ENCODE assay signal across 1 cellular context in genomic region chr6:139545474-139546116, GRCh38.
TF ChIP-seq lines count a peak whose summit lies in the region.

No MANE protein-coding gene starts in this region.

TF ChIP-seq in K562, 482 proteins besides CTCF, POLR2A, EP300 and RAD21 (continued from another document):
- TF ChIP-seq TRIM28 (IDR thresholded peaks at IDR 0.05) (0 out of 2 replicates have a peak, but pooled peaks have one; percentile 31), DPF2 (IDR thresholded peaks at IDR 0.05) (peak; percentile 76; the same call in 1 of the 2 replicates), ZNF277 (CRISPR knock-in tag; IDR thresholded peaks at IDR 0.05; ENCODE audit: borderline replicate concordance) (no peak), FOXK2 (conservative IDR thresholded peaks at IDR 0.05 in 1 of 2, IDR thresholded peaks at IDR 0.05 in 1 of 2; ENCODE audit: low read depth in 2 of 2) (peak in 1 of 2 experiments; percentile 45; a peak in 2 of 4 replicates), ZNF583 (CRISPR knock-in tag; IDR thresholded peaks at IDR 0.05) (no peak), CREBBP (IDR thresholded peaks at IDR 0.05; ENCODE audit: low read depth, low read length) (no peak), MECOM (CRISPR knock-in tag; IDR thresholded peaks at IDR 0.05) (0 out of 2 replicates have a peak, but pooled peaks have one; percentile 19), TOE1 (IDR thresholded peaks at IDR 0.05; ENCODE audit: borderline replicate concordance) (0 out of 2 replicates have a peak, but pooled peaks have one; percentile 20), TOE1 (CRISPR knock-in tag; IDR thresholded peaks at IDR 0.05; ENCODE audit: borderline replicate concordance, low read depth) (no peak), HMGN3 (IDR thresholded peaks at IDR 0.05; ENCODE audit: borderline replicate concordance, extremely low read depth, insufficient read length, low read depth, low read length) (no peak), HIVEP1 (CRISPR knock-in tag; IDR thresholded peaks at IDR 0.05) (no peak), CEBPB (tag; IDR thresholded peaks at IDR 0.05) (peak; percentile 45; the same call in 1 of the 2 replicates), ERF (CRISPR knock-in tag; IDR thresholded peaks at IDR 0.05) (no peak), GATAD2A (IDR thresholded peaks at IDR 0.05) (0 out of 2 replicates have a peak, but pooled peaks have one; percentile 13), FOSL1 (tag; conservative IDR thresholded peaks at IDR 0.05) (0 out of 2 replicates have a peak, but pooled peaks have one; percentile 16), ZNF740 (CRISPR knock-in tag; IDR thresholded peaks at IDR 0.05) (no peak), ZNF740 (tag; IDR thresholded peaks at IDR 0.05) (0 out of 4 replicates have a peak, but pooled peaks of 1 of the 2 experiments have one; percentile 22), TAF9B (IDR thresholded peaks at IDR 0.05; ENCODE audit: partially characterized antibody) (peak; percentile 18), CCAR2 (IDR thresholded peaks at IDR 0.05; ENCODE audit: low read depth, low read length) (no peak), MAFK (IDR thresholded peaks at IDR 0.05; ENCODE audit: low read length) (no peak), ETV5 (CRISPR knock-in tag; IDR thresholded peaks at IDR 0.05; ENCODE audit: low read depth) (no peak), MAFG (tag; conservative IDR thresholded peaks at IDR 0.05) (no peak)
- TF ChIP-seq, protein P1, sequence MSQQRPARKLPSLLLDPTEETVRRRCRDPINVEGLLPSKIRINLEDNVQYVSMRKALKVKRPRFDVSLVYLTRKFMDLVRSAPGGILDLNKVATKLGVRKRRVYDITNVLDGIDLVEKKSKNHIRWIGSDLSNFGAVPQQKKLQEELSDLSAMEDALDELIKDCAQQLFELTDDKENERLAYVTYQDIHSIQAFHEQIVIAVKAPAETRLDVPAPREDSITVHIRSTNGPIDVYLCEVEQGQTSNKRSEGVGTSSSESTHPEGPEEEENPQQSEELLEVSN (IDR thresholded peaks at IDR 0.05; ENCODE audit: borderline replicate concordance in 1 of 2, extremely low read depth in 1 of 2, insufficient read depth in 1 of 2, insufficient read length in 1 of 2, low read depth in 1 of 2, low read length in 1 of 2, poor library complexity in 1 of 2, severe bottlenecking in 1 of 2), result no peak
